In the genomic region with DNA sequence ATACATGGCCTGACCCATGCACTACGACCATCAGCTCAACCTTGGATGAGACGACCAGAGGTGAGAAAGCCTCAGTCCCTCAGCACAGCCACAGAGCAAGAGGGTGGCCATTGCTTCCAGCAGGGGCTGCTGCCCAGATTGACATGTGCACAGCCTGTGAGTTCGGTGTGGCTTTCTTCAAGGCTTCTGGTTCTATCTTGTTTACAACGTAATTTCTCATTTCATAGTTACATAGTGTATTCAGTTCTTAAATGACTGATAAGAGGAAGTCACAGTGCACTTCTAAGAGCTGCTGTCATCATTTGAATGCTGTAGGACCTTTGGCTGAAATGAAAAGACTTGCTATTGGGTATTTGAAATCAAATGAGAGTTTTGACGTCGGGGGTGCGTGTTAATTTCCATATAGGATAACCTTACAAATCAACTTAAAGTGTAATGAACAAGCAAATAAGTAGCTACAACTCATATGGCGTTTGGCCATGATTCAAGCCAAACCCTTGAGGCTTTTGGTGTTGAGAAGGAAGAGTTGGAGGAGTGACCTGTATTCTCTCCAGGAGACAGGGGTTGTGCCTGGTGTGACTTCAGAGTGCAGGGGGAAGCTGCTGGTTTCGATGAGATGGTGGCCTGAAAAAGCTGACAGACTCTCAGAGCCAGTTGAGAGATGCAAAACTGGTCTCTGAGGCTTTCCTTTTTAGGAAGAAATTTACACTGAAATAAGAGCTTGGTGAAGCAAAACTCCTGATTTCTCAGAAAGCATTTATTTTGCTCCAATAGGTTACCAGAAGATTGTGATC, we compare ENCODE assay signal across 9 cellular contexts.
DNase-seq lines count a peak whose midpoint lies in the region; ATAC-seq and TF ChIP-seq lines count a peak whose summit lies in the region.
"Had no signal": no experiment of that assay in that cellular context is flagged by ENCODE, and none has a peak within 500 bp of the region (broad histone marks: within the 10 kb centered on the region; RNA-seq: fewer than 3 reads in every experiment).

No MANE protein-coding gene starts in this region.

- no peak overlapping the region for H3K27ac ChIP-seq in MM.1S (ENCODE audit: low read length)

- H3K27me3 ChIP-seq in MM.1S (replicated peaks; ENCODE audit: insufficient read depth, low read length): no peaks in the 10 kb centered on the region

- no peaks in the 10 kb centered on the region for H3K4me1 ChIP-seq in MM.1S (ENCODE audit: low read length)

- no peaks in the 10 kb centered on the region for H4K20me1 ChIP-seq in MM.1S (ENCODE audit: insufficient read depth, low read length)

- no peaks in the 10 kb centered on the region for H3K36me3 ChIP-seq in MM.1S (replicated peaks; ENCODE audit: insufficient read depth, low read length)

- H3K9me2 ChIP-seq in MM.1S (replicated peaks; ENCODE audit: insufficient read depth, low read length): no peaks in the 10 kb centered on the region

- no peak for TF ChIP-seq CTCF in MM.1S (IDR thresholded peaks at IDR 0.05; ENCODE audit: low read length)

- H3F3A ChIP-seq in MM.1S (ENCODE audit: insufficient read depth, low read length): no peaks in the 10 kb centered on the region

- H3K4me3 ChIP-seq in MM.1S (ENCODE audit: low read length): no peak overlapping the region

- H3K9ac ChIP-seq in MM.1S (ENCODE audit: low read length): no peak overlapping the region

- H3K4me2 ChIP-seq in MM.1S (ENCODE audit: low read depth, low read length): no peak overlapping the region

- ATAC-seq in GM18870 (IDR thresholded peaks at IDR 0.05; ENCODE audit: unreplicated experiment): peak; percentile 88
- ATAC-seq in GM21515 (IDR thresholded peaks at IDR 0.05; ENCODE audit: unreplicated experiment): peak; percentile 92
- ATAC-seq in HG03159 (IDR thresholded peaks at IDR 0.05; ENCODE audit: unreplicated experiment): peak; percentile 96

- H3K79me2 ChIP-seq in MM.1S (ENCODE audit: low read length): 0 out of 2 replicates have a peak, but pooled peaks cover 7% of the 10 kb centered on the region

- DNase-seq in germinal center (ENCODE audit: low spot score): peak; percentile 35
- no peak for DNase-seq in islet precursor cell
- DNase-seq in NCI-H2227 (lab: John Stamatoyannopoulos, UW; ENCODE audit: unreplicated experiment): no peak
- no peak for DNase-seq in AG20443 (ENCODE audit: low spot score)
- no peak for DNase-seq in MM.1S
- DNase-seq: KBM-7 had no signal

- H2AFZ ChIP-seq in MM.1S (ENCODE audit: low read length): no peak overlapping the region

- H3K9me3 ChIP-seq in MM.1S (replicated peaks; ENCODE audit: insufficient read depth, low read length): no peaks in the 10 kb centered on the region
